Comparison of ENCODE assay signal across 1 cellular context in the genomic region with DNA sequence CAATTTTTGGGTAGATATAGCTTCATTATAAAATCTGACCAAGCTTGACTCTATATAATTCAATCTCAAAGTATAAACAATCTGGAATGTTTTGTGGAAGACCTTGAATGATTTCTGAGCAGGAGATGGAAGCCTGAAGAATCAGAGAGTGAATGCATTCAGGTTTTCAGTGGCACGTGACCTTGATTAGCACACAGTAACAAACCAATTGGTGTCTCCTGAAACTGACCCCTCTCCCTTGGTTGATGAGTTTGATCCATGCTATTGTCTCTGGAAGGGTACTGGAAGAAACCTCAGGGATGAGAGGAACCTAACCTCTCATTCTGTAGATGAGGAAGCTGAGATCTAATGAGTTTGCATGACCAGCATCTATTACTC.
TF ChIP-seq lines count a peak whose summit lies in the region.

No MANE protein-coding gene starts in this region.

TF ChIP-seq in endothelial cell of umbilical vein, 7 proteins besides CTCF, POLR2A, EP300 and RAD21 (continued from another document):
- TF ChIP-seq GATA2 (IDR thresholded peaks at IDR 0.05; ENCODE audit: insufficient read depth, insufficient read length, low read depth, low read length): no peak
- no peak for TF ChIP-seq MYC (IDR thresholded peaks at IDR 0.05; ENCODE audit: low read depth, low read length)
- TF ChIP-seq FOS (IDR thresholded peaks at IDR 0.05; ENCODE audit: borderline replicate concordance, insufficient read depth, low read length): no peak
- TF ChIP-seq JUN (IDR thresholded peaks at IDR 0.05; ENCODE audit: borderline replicate concordance, insufficient read depth, insufficient read length, low read depth): no peak
